24 cellular contexts compared by ENCODE assay signal in genomic region chr2:138818479-138818878, GRCh38. TPM values are rescaled to one million over a fixed set of nuclear protein-coding genes. Genes with fewer than 3 reads are reported as not detected.
DNase-seq lines count a peak whose midpoint lies in the region; TF ChIP-seq lines count a peak whose summit lies in the region.
"Had no signal": no experiment of that assay in that cellular context is flagged by ENCODE, and none has a peak within 500 bp of the region (broad histone marks: within the 10 kb centered on the region; RNA-seq: fewer than 3 reads in every experiment).

No MANE protein-coding gene starts in this region.

- DNase-seq in NCI-H1417 (lab: John Stamatoyannopoulos, UW) (peak in 2 of 3 experiments; percentile 15 to 33), NCI-H1417 treated with DMSO at 0.1 percent for 48 hours (lab: John Stamatoyannopoulos, UW) (no peak), H7 (peak; percentile 3), NCI-H2227 treated with DMSO at 0.1 percent for 48 hours (lab: John Stamatoyannopoulos, UW) (peak; percentile 21), cerebellum (ENCODE audit: low spot score) (peak; percentile 3), ascending aorta (ENCODE audit: low spot score in 2 of 2) (no peak), HEK293T (ENCODE audit: extremely low spot score) (no peak), NCI-H187 treated with DMSO at 0.1 percent for 48 hours (lab: John Stamatoyannopoulos, UW) (no peak)
- DNase-seq: 8988T; activated CD4-positive, CD25-positive, alpha-beta regulatory T cell treated with anti-CD3 and anti-CD28 coated beads, Interleukin-2, amount 50 U/mL, for 72 hours; activated effector memory CD4-positive, alpha-beta T cell treated with Interleukin-2 at 50 U/mL for 16 hours; activated naive CD8-positive, alpha-beta T cell treated with anti-CD3 and anti-CD28 coated beads for 36 hours; CD4-positive, CD25-positive, alpha-beta regulatory T cell; central memory CD4-positive, alpha-beta T cell; dermis blood vessel endothelial cell; GOT3; immature natural killer cell; Kasumi-1; MV-4-11; pancreas; small intestine; tibial artery had no signal

- H3K27me3 ChIP-seq in H7 (ENCODE audit: control insufficient read depth, insufficient read depth, low read length) (no peaks in the 10 kb centered on the region), ascending aorta (no peaks in the 10 kb centered on the region)
- H3K27me3 ChIP-seq: pancreas had no signal

- intact Hi-C loops in ascending aorta (cut with DNase I): no loop called here

- no peak overlapping the region for H3K4me3 ChIP-seq in H7 (ENCODE audit: insufficient read depth, low read depth, low read length)
- no peak overlapping the region for H3K4me3 ChIP-seq in ascending aorta
- H3K4me3 ChIP-seq: esophagus muscularis mucosa, pancreas, SJSA1, tibial artery had no signal

- no peaks in the 10 kb centered on the region for H3K9me3 ChIP-seq in ascending aorta
- H3K9me3 ChIP-seq: esophagus muscularis mucosa, pancreas, SJSA1, tibial artery had no signal

- no peaks in the 10 kb centered on the region for H3K36me3 ChIP-seq in H7 (replicated peaks; ENCODE audit: control insufficient read depth, insufficient read depth, low read length)
- no peaks in the 10 kb centered on the region for H3K36me3 ChIP-seq in ascending aorta
- H3K36me3 ChIP-seq: esophagus muscularis mucosa, pancreas, SJSA1, tibial artery had no signal

- CTCF ChIA-PET in HEK293T (lab: Yijun Ruan, JAX): no interaction called here

- POLR2A ChIA-PET in HEK293T (lab: Yijun Ruan, JAX): no interaction called here

- H3K4me1 ChIP-seq in ascending aorta: no peaks in the 10 kb centered on the region
- H3K4me1 ChIP-seq: esophagus muscularis mucosa, pancreas, SJSA1, tibial artery had no signal

- H3K27ac ChIP-seq in ascending aorta: no peak overlapping the region
- H3K27ac ChIP-seq: esophagus muscularis mucosa, pancreas, SJSA1, tibial artery had no signal

- TF ChIP-seq CTCF in ascending aorta (IDR thresholded peaks at IDR 0.05): no peak

TF ChIP-seq in HEK293T, 16 proteins besides CTCF, POLR2A, EP300 and RAD21:
- TF ChIP-seq NFRKB (IDR thresholded peaks at IDR 0.05): no peak
- TF ChIP-seq FOXA1 (IDR thresholded peaks at IDR 0.05): no peak
- no peak for TF ChIP-seq SP1 (IDR thresholded peaks at IDR 0.05)
- no peak for TF ChIP-seq BHLHE40 (IDR thresholded peaks at IDR 0.05; ENCODE audit: borderline replicate concordance)
- TF ChIP-seq HDGF (IDR thresholded peaks at IDR 0.05; ENCODE audit: borderline replicate concordance): no peak
- TF ChIP-seq ARNT (IDR thresholded peaks at IDR 0.05): no peak
- TF ChIP-seq SUZ12 (IDR thresholded peaks at IDR 0.05): no peak
- TF ChIP-seq FOXM1 (IDR thresholded peaks at IDR 0.05; ENCODE audit: borderline replicate concordance): no peak
- no peak for TF ChIP-seq FOXK2 (IDR thresholded peaks at IDR 0.05)
- TF ChIP-seq ZNF384 (IDR thresholded peaks at IDR 0.05): no peak
- no peak for TF ChIP-seq ELF4 (IDR thresholded peaks at IDR 0.05)
- no peak for TF ChIP-seq PKNOX1 (IDR thresholded peaks at IDR 0.05)
- TF ChIP-seq CTBP1 (IDR thresholded peaks at IDR 0.05; ENCODE audit: borderline replicate concordance): no peak
- no peak for TF ChIP-seq TARDBP (IDR thresholded peaks at IDR 0.05)
- no peak for TF ChIP-seq L3MBTL2 (conservative IDR thresholded peaks at IDR 0.05)
- no peak for TF ChIP-seq LEF1 (IDR thresholded peaks at IDR 0.05; ENCODE audit: borderline replicate concordance)
TF ChIP-seq in HEK293T: peak in this region for 0.

RNA-seq across cellular contexts. Expression of gene NXPH2, which starts 38.3 kb away (rescaled TPM):
- 0.55 TPM in 1 of 2 replicates, not detected in the other for total RNA-seq in H7 (2014; rRNA removed; shearing (Covaris generic))
- total RNA-seq in cerebellum (12.7 TPM), ascending aorta (not detected)
- total RNA-seq: activated naive CD8-positive, alpha-beta T cell treated with anti-CD3 and anti-CD28 coated beads for 36 hours; CD4-positive, CD25-positive, alpha-beta regulatory T cell; dermis blood vessel endothelial cell; esophagus muscularis mucosa had no signal

Comparison
In these comparisons a context has a peak if more than half of its experiments do, and no peak if none do; other contexts are left out.
1. DNase-seq: peak in NCI-H1417 (2 of 3), H7 (single experiment), NCI-H2227 treated with DMSO at 0.1 percent for 48 hours (single experiment) and cerebellum (single experiment); none in NCI-H1417 treated with DMSO at 0.1 percent for 48 hours (single experiment), ascending aorta (0 of 2), HEK293T (single experiment) and NCI-H187 treated with DMSO at 0.1 percent for 48 hours (single experiment).